Comparison of ENCODE assay signal across 35 cellular contexts in the genomic region with DNA sequence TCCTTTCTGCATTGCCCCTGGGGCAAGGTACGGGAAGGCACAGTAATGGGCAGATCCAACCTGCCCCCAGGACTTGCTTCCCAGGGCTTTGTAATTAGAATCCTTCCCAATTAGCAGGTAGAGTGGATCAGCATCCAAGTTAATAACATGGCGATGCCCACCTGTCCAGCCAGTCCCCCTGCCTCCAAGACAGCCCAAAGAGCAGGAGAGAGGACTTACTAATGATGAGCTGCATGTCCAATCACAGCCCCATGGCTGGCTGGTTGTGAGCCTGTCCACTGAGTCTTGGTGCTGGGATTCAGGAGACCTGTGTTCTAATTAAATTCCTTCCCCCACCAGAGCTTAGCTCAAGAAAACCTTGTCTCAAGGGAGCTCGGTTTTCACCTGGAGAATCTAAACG.
"Had no signal": no experiment of that assay in that cellular context is flagged by ENCODE, and none has a peak within 500 bp of the region (broad histone marks: within the 10 kb centered on the region; RNA-seq: fewer than 3 reads in every experiment).

No MANE protein-coding gene starts in this region.

- H3K9me3 Mint-ChIP-seq: activated B cell treated with CpG ODN at 0.5 μM for 24 hours; activated CD4-positive, alpha-beta memory T cell treated with anti-CD3 and anti-CD28 coated beads for 36 hours; activated CD4-positive, alpha-beta T cell treated with anti-CD3 and anti-CD28 coated beads, Interleukin-2, amount 10 ng/mL, durations not matched to agents 24 days and 14 days; activated CD8-positive, alpha-beta T cell treated with anti-CD3 and anti-CD28 coated beads for 36 hours; activated naive CD4-positive, alpha-beta T cell treated with anti-CD3 and anti-CD28 coated beads for 36 hours; activated naive CD4-positive, alpha-beta T cell treated with anti-CD3 and anti-CD28 coated beads, Interleukin-2, amount 50 U/mL, for 72 hours; activated naive CD8-positive, alpha-beta T cell treated with anti-CD3 and anti-CD28 coated beads for 36 hours; activated T-cell treated with anti-CD3 and anti-CD28 coated beads, Interleukin-2, amount 50 U/mL, for 4 hours; activated T-cell treated with anti-CD3 and anti-CD28 coated beads, Interleukin-2, amount 50 U/mL, for 72 hours; activated T-helper 1 cell treated with anti-CD3 and anti-CD28 coated beads, Interleukin-12 subunit alpha, Interleukin-12 subunit beta, Interleukin-2, Interleukin-4 antibody, amounts not matched to agents 30 ng/mL and 10 ng/mL and 1 ng/mL, durations not matched to agents 14 hours and 24 hours and 36 hours; activated T-helper 17 cell treated with anti-CD3 and anti-CD28 coated beads, Interleukin-2, amount 50 U/mL, for 72 hours; T-helper 1 cell treated with Interleukin-12 subunit alpha and Interleukin-12 subunit beta and Interleukin-4 antibody, amounts not matched to agents 30 μg/mL and 1 μg/mL, for 36 hours; T-helper 2 cell treated with Interferon-gamma antibody and Interleukin-4, amounts not matched to agents 5 μg/mL and 100 μg/mL, for 36 hours had no signal

- H3K27me3 Mint-ChIP-seq: activated CD4-positive, alpha-beta T cell treated with anti-CD3 and anti-CD28 coated beads, Interleukin-2, amount 10 ng/mL, durations not matched to agents 24 days and 14 days; activated CD8-positive, alpha-beta T cell treated with anti-CD3 and anti-CD28 coated beads for 36 hours had no signal

- ATAC-seq: activated CD8-positive, alpha-beta T cell treated with anti-CD3 and anti-CD28 coated beads for 36 hours; activated naive CD4-positive, alpha-beta T cell treated with anti-CD3 and anti-CD28 coated beads, Interleukin-2, amount 50 U/mL, for 72 hours; activated T-cell treated with anti-CD3 and anti-CD28 coated beads, Interleukin-2, amount 50 U/mL, for 4 hours; activated T-cell treated with anti-CD3 and anti-CD28 coated beads, Interleukin-2, amount 50 U/mL, for 72 hours; activated T-helper 17 cell treated with anti-CD3 and anti-CD28 coated beads, Interleukin-2, amount 50 U/mL, for 72 hours; body of pancreas had no signal

- H3K27ac Mint-ChIP-seq: activated B cell treated with CpG ODN at 0.5 μM for 24 hours; activated CD4-positive, alpha-beta memory T cell treated with anti-CD3 and anti-CD28 coated beads for 36 hours; activated CD4-positive, alpha-beta T cell treated with anti-CD3 and anti-CD28 coated beads, Interleukin-2, amount 10 ng/mL, durations not matched to agents 24 days and 14 days; activated CD8-positive, alpha-beta T cell treated with anti-CD3 and anti-CD28 coated beads for 36 hours; activated naive CD4-positive, alpha-beta T cell treated with anti-CD3 and anti-CD28 coated beads for 36 hours; activated naive CD4-positive, alpha-beta T cell treated with anti-CD3 and anti-CD28 coated beads, Interleukin-2, amount 50 U/mL, for 72 hours; activated naive CD8-positive, alpha-beta T cell treated with anti-CD3 and anti-CD28 coated beads for 36 hours; activated T-cell treated with anti-CD3 and anti-CD28 coated beads, Interleukin-2, amount 50 U/mL, for 72 hours; activated T-helper 1 cell treated with anti-CD3 and anti-CD28 coated beads, Interleukin-12 subunit alpha, Interleukin-12 subunit beta, Interleukin-2, Interleukin-4 antibody, amounts not matched to agents 30 ng/mL and 10 ng/mL and 1 ng/mL, durations not matched to agents 14 hours and 24 hours and 36 hours; activated T-helper 17 cell treated with anti-CD3 and anti-CD28 coated beads, Interleukin-2, amount 50 U/mL, for 72 hours; T-helper 1 cell treated with Interleukin-12 subunit alpha and Interleukin-12 subunit beta and Interleukin-4 antibody, amounts not matched to agents 30 μg/mL and 1 μg/mL, for 36 hours; T-helper 2 cell treated with Interferon-gamma antibody and Interleukin-4, amounts not matched to agents 5 μg/mL and 100 μg/mL, for 36 hours had no signal

- DNase-seq: activated B cell treated with CpG ODN at 0.5 μM for 24 hours; activated CD4-positive, alpha-beta memory T cell treated with anti-CD3 and anti-CD28 coated beads for 36 hours; activated CD4-positive, alpha-beta T cell treated with anti-CD3 and anti-CD28 coated beads for 4 hours; activated CD4-positive, alpha-beta T cell treated with anti-CD3 and anti-CD28 coated beads, Interleukin-2, amount 10 ng/mL, durations not matched to agents 24 days and 14 days; activated CD4-positive, alpha-beta T cell treated with anti-CD3 and anti-CD28 coated beads, Interleukin-2, amount 50 U/mL, for 1 hour; activated CD4-positive, alpha-beta T cell treated with anti-CD3 and anti-CD28 coated beads, Interleukin-2, amount 50 U/mL, for 4 hours; activated CD4-positive, CD25-positive, alpha-beta regulatory T cell treated with anti-CD3 and anti-CD28 coated beads, Interleukin-2, amount 50 U/mL, for 72 hours; activated CD8-positive, alpha-beta memory T cell treated with anti-CD3 and anti-CD28 coated beads, Interleukin-2, amount 50 U/mL, for 4 hours; activated CD8-positive, alpha-beta T cell treated with anti-CD3 and anti-CD28 coated beads for 36 hours; activated effector memory CD4-positive, alpha-beta T cell treated with anti-CD3 and anti-CD28 coated beads, Interleukin-2, amount 50 U/mL, for 16 hours; activated gamma-delta T cell treated with Interleukin-2 at 50 U/mL for 16 hours; activated naive CD4-positive, alpha-beta T cell; activated naive CD4-positive, alpha-beta T cell treated with anti-CD3 and anti-CD28 coated beads for 36 hours; activated naive CD4-positive, alpha-beta T cell treated with anti-CD3 and anti-CD28 coated beads, Interleukin-2, amount 50 U/mL, for 16 hours; activated naive CD8-positive, alpha-beta T cell treated with anti-CD3 and anti-CD28 coated beads for 36 hours; activated T-cell treated with anti-CD3 and anti-CD28 coated beads for 4 hours; activated T-cell treated with anti-CD3 and anti-CD28 coated beads, Interleukin-2, amount 50 U/mL, for 1 hour; activated T-cell treated with anti-CD3 and anti-CD28 coated beads, Interleukin-2, amount 50 U/mL, for 4 hours; activated T-cell treated with anti-CD3 and anti-CD28 coated beads, Interleukin-2, amount 50 U/mL, for 72 hours; adrenal gland; amniotic stem cell; aorta; body of pancreas; brain microvascular endothelial cell; central memory CD4-positive, alpha-beta T cell; T-helper 1 cell; T-helper 2 cell; T-helper 9 cell had no signal

- H3K27ac ChIP-seq: adrenal gland, body of pancreas, brain microvascular endothelial cell, breast epithelium, VCaP had no signal

- H3K9me3 ChIP-seq: adrenal gland, body of pancreas, breast epithelium had no signal

- H3K27me3 ChIP-seq: adrenal gland, body of pancreas, breast epithelium had no signal

- H3K4me1 Mint-ChIP-seq: activated B cell treated with CpG ODN at 0.5 μM for 24 hours; activated CD4-positive, alpha-beta T cell treated with anti-CD3 and anti-CD28 coated beads, Interleukin-2, amount 10 ng/mL, durations not matched to agents 24 days and 14 days; activated naive CD8-positive, alpha-beta T cell treated with anti-CD3 and anti-CD28 coated beads for 36 hours; activated T-helper 17 cell treated with anti-CD3 and anti-CD28 coated beads, Interleukin-2, amount 50 U/mL, for 72 hours had no signal

- H3K36me3 ChIP-seq: adrenal gland, brain microvascular endothelial cell, breast epithelium had no signal

- H3K36me3 Mint-ChIP-seq: activated CD4-positive, alpha-beta memory T cell treated with anti-CD3 and anti-CD28 coated beads for 36 hours; activated naive CD8-positive, alpha-beta T cell treated with anti-CD3 and anti-CD28 coated beads for 36 hours had no signal

- H3K4me3 Mint-ChIP-seq: activated B cell treated with CpG ODN at 0.5 μM for 24 hours; activated CD4-positive, alpha-beta memory T cell treated with anti-CD3 and anti-CD28 coated beads for 36 hours; activated CD4-positive, alpha-beta T cell treated with anti-CD3 and anti-CD28 coated beads, Interleukin-2, amount 10 ng/mL, durations not matched to agents 24 days and 14 days; activated CD8-positive, alpha-beta T cell treated with anti-CD3 and anti-CD28 coated beads for 36 hours; activated naive CD4-positive, alpha-beta T cell treated with anti-CD3 and anti-CD28 coated beads for 36 hours; activated naive CD8-positive, alpha-beta T cell treated with anti-CD3 and anti-CD28 coated beads for 36 hours; activated T-cell treated with anti-CD3 and anti-CD28 coated beads, Interleukin-2, amount 50 U/mL, for 4 hours; activated T-cell treated with anti-CD3 and anti-CD28 coated beads, Interleukin-2, amount 50 U/mL, for 72 hours; activated T-helper 1 cell treated with anti-CD3 and anti-CD28 coated beads, Interleukin-12 subunit alpha, Interleukin-12 subunit beta, Interleukin-2, Interleukin-4 antibody, amounts not matched to agents 30 ng/mL and 10 ng/mL and 1 ng/mL, durations not matched to agents 14 hours and 24 hours and 36 hours; activated T-helper 17 cell treated with anti-CD3 and anti-CD28 coated beads, Interleukin-2, amount 50 U/mL, for 72 hours; T-helper 1 cell treated with Interleukin-12 subunit alpha and Interleukin-12 subunit beta and Interleukin-4 antibody, amounts not matched to agents 30 μg/mL and 1 μg/mL, for 36 hours; T-helper 2 cell treated with Interferon-gamma antibody and Interleukin-4, amounts not matched to agents 5 μg/mL and 100 μg/mL, for 36 hours had no signal

- H3K4me3 ChIP-seq: adrenal gland, body of pancreas, breast epithelium had no signal

- H3K4me1 ChIP-seq: adrenal gland, body of pancreas, breast epithelium had no signal
